1 cellular context compared by ENCODE assay signal in the genomic region with DNA sequence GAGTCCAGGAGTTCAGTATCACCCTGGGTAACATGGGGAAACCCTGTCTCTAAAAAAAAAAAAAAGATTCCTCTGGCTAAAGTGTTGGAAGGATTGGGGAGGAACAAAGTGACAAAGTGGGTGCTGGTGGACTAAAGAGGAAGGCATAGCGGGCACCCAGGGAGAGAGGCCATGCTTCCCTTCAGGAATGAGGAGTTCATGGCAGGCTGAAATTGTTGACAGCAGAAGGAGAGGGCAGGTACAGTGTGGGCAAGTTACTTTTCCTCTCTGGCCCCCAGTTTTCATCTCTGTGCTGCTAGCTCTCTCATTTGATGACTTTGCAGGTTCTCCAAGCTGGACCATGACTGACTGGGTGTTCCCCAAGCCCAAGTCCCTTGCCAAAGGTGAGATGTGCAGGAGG.
TF ChIP-seq lines count a peak whose summit lies in the region.

No MANE protein-coding gene starts in this region.

TF ChIP-seq in H1, 55 proteins besides CTCF, POLR2A, EP300 and RAD21:
- TF ChIP-seq ASH2L (IDR thresholded peaks at IDR 0.05; ENCODE audit: low read length) (no peak), POU5F1 (IDR thresholded peaks at IDR 0.05; ENCODE audit: low read depth, low read length) (no peak), PHF8 (conservative IDR thresholded peaks at IDR 0.05; ENCODE audit: low read depth, low read length) (no peak), FOSL1 (IDR thresholded peaks at IDR 0.05; ENCODE audit: insufficient read depth, low read depth, low read length) (no peak), YY1 (IDR thresholded peaks at IDR 0.05; ENCODE audit: low read depth, low read length) (no peak), JUND (IDR thresholded peaks at IDR 0.05; ENCODE audit: low read length) (no peak), KDM1A (IDR thresholded peaks at IDR 0.05; ENCODE audit: borderline replicate concordance, low read length) (no peak), POLR2AphosphoS5 (IDR thresholded peaks at IDR 0.05; ENCODE audit: low read depth, low read length) (no peak), SUZ12 (IDR thresholded peaks at IDR 0.05; ENCODE audit: low read length) (no peak)
